ENCODE assay signal across 23 cellular contexts in genomic region chr15:101232677-101233076, GRCh38. TPM values are rescaled to one million over a fixed set of nuclear protein-coding genes. Genes with fewer than 3 reads are reported as not detected.
DNase-seq lines count a peak whose midpoint lies in the region; ATAC-seq, FAIRE-seq and TF ChIP-seq lines count a peak whose summit lies in the region.
"Had no signal": no experiment of that assay in that cellular context is flagged by ENCODE, and none has a peak within 500 bp of the region (broad histone marks: within the 10 kb centered on the region; RNA-seq: fewer than 3 reads in every experiment).

No MANE protein-coding gene starts in this region.

- H3K27ac ChIP-seq in BLaER1 = peak overlapping the region; percentile 4; the same call in 1 of the 2 replicates
- peak overlapping the region; percentile 21 for H3K27ac ChIP-seq in KOPT-K1 (ENCODE audit: low read depth, low read length, poor library complexity, severe bottlenecking)
- H3K27ac ChIP-seq in neuronal stem cell (replicated peaks; ENCODE audit: low read length) = no peak overlapping the region
- no peak overlapping the region for H3K27ac ChIP-seq in hepatocyte
- H3K27ac ChIP-seq: lower lobe of right lung had no signal

- no peaks in the 10 kb centered on the region for H3K27me3 ChIP-seq in BLaER1
- no peaks in the 10 kb centered on the region for H3K27me3 ChIP-seq in neuronal stem cell (ENCODE audit: control insufficient read depth in 3 of 3, insufficient read depth in 3 of 3, low read depth in 1 of 3, low read length in 3 of 3)
- no peaks in the 10 kb centered on the region for H3K27me3 ChIP-seq in hepatocyte

- H3K9ac ChIP-seq in BLaER1 (no peak overlapping the region), neuronal stem cell (ENCODE audit: low read depth, low read length, poor library complexity) (peak overlapping the region; percentile 24)

- H3K9me2 ChIP-seq in hepatocyte (replicated peaks; ENCODE audit: insufficient read depth) = no peaks in the 10 kb centered on the region

- no peak overlapping the region for H4K91ac ChIP-seq in neuronal stem cell (ENCODE audit: low read depth, low read length, poor library complexity)

- no peak overlapping the region for H4K8ac ChIP-seq in neuronal stem cell (ENCODE audit: low read depth, low read length)

- no peak overlapping the region for H2AK5ac ChIP-seq in neuronal stem cell (ENCODE audit: low read depth, low read length)

- H2BK15ac ChIP-seq in neuronal stem cell (ENCODE audit: low read length) = no peak overlapping the region

- H3K14ac ChIP-seq in neuronal stem cell (ENCODE audit: low read length) = peak overlapping the region; percentile 31

- no peak overlapping the region for H3K4me3 Mint-ChIP-seq in stimulated activated naive B cell treated with anti-CD40 and anti-IgM and Interleukin-4, amounts not matched to agents 10 μg/mL and 1 μg/mL and 100 μg/mL, for 72 hours
- H3K4me3 Mint-ChIP-seq: CD8-positive, alpha-beta T cell; immature natural killer cell; naive thymus-derived CD4-positive, alpha-beta T cell; type B pancreatic cell had no signal

- peaks cover 7 to 8% of the 10 kb centered on the region in 2 donors for H3K9me3 Mint-ChIP-seq in stimulated activated naive B cell treated with anti-CD40 and anti-IgM and Interleukin-4, amounts not matched to agents 10 μg/mL and 1 μg/mL and 100 μg/mL, for 72 hours

- H3K4me1 ChIP-seq in BLaER1 (no peaks in the 10 kb centered on the region; the same call in 1 of the 2 replicates), neuronal stem cell (ENCODE audit: control insufficient read depth in 2 of 2, insufficient read depth in 1 of 2, low read depth in 1 of 2, low read length in 2 of 2) (peaks cover 0 to 2% of the 10 kb centered on the region in 2 donors), hepatocyte (ENCODE audit: insufficient read depth) (no peaks in the 10 kb centered on the region)

- no peak overlapping the region for H2BK5ac ChIP-seq in neuronal stem cell (ENCODE audit: low read length)

- H3K9me3 ChIP-seq in BLaER1 (peaks cover 79% of the 10 kb centered on the region), KOPT-K1 (ENCODE audit: insufficient read depth, low read length, poor library complexity, severe bottlenecking) (peaks cover 18% of the 10 kb centered on the region), neuronal stem cell (replicated peaks in 1 of 2; ENCODE audit: control insufficient read depth in 2 of 2, insufficient read depth in 1 of 2, low read depth in 1 of 2, low read length in 2 of 2) (peaks cover 2 to 23% of the 10 kb centered on the region in 2 donors), hepatocyte (ENCODE audit: low read depth) (peaks cover 9% of the 10 kb centered on the region)

- H3K18ac ChIP-seq in neuronal stem cell (ENCODE audit: low read length) = no peak overlapping the region

- peak; percentile 48 for ATAC-seq in esophagus mucosa
- ATAC-seq in stimulated activated naive B cell treated with anti-CD40 and anti-IgM and Interleukin-4, amounts not matched to agents 10 μg/mL and 1 μg/mL and 100 μg/mL, for 72 hours (replicated peaks) = no peak
- ATAC-seq: activated CD4-positive, CD25-positive, alpha-beta regulatory T cell treated with anti-CD3 and anti-CD28 coated beads, Interleukin-2, amount 50 U/mL, for 24 hours; CD8-positive, alpha-beta T cell; naive thymus-derived CD4-positive, alpha-beta T cell had no signal

- H3K4me2 ChIP-seq in BLaER1 = no peak overlapping the region
- peak overlapping the region; percentile 18 for H3K4me2 ChIP-seq in neuronal stem cell (ENCODE audit: insufficient read depth, low read length, poor library complexity, severe bottlenecking)
- no peak overlapping the region for H3K4me2 ChIP-seq in hepatocyte

- TF ChIP-seq CTCF in hepatocyte (IDR thresholded peaks at IDR 0.05; ENCODE audit: poor library complexity) = no peak

- no peak overlapping the region for H3K27ac Mint-ChIP-seq in stimulated activated naive B cell treated with anti-CD40 and anti-IgM and Interleukin-4, amounts not matched to agents 10 μg/mL and 1 μg/mL and 100 μg/mL, for 72 hours
- H3K27ac Mint-ChIP-seq: CD8-positive, alpha-beta T cell; naive thymus-derived CD4-positive, alpha-beta T cell; type B pancreatic cell had no signal

- H2AFZ ChIP-seq in neuronal stem cell (ENCODE audit: low read length) (no peak overlapping the region), hepatocyte (no peak overlapping the region)

- H3K4me1 Mint-ChIP-seq in stimulated activated naive B cell treated with anti-CD40 and anti-IgM and Interleukin-4, amounts not matched to agents 10 μg/mL and 1 μg/mL and 100 μg/mL, for 72 hours = peaks cover 19 to 51% of the 10 kb centered on the region in 2 donors

- no peak overlapping the region for H3K4ac ChIP-seq in neuronal stem cell (ENCODE audit: low read length)

- peaks cover 2% of the 10 kb centered on the region for H3K79me1 ChIP-seq in neuronal stem cell (ENCODE audit: low read depth, low read length)

- no CpG with 5 or more reads among the region's 5 CpGs for WGBS in neuronal stem cell (ENCODE audit: extremely low coverage in 2 of 2, insufficient read length in 2 of 2, insufficient replicate concordance in 1 of 2), 2 donors
- WGBS in hepatocyte (ENCODE audit: low lambda C conversion rate, missing lambda C conversion rate) = 78% methylated on average over 5 of the region's 5 CpGs

- H3K36me3 ChIP-seq in BLaER1 (peaks cover 100% of the 10 kb centered on the region), KOPT-K1 (ENCODE audit: insufficient read depth, low read length) (peaks cover 82% of the 10 kb centered on the region), neuronal stem cell (replicated peaks in 1 of 2; ENCODE audit: control insufficient read depth in 2 of 2, insufficient read depth in 2 of 2, low read length in 2 of 2) (peaks cover 10 to 69% of the 10 kb centered on the region in 2 donors), hepatocyte (replicated peaks; ENCODE audit: insufficient read depth, low read depth) (no peaks in the 10 kb centered on the region)

- no peak overlapping the region for H2BK12ac ChIP-seq in neuronal stem cell (ENCODE audit: low read length)

- H4K20me1 ChIP-seq in BLaER1 (peaks cover 85% of the 10 kb centered on the region), hepatocyte (ENCODE audit: insufficient read depth, poor library complexity, severe bottlenecking) (peaks cover 7% of the 10 kb centered on the region)

- no peaks in the 10 kb centered on the region for H3K27me3 Mint-ChIP-seq in stimulated activated naive B cell treated with anti-CD40 and anti-IgM and Interleukin-4, amounts not matched to agents 10 μg/mL and 1 μg/mL and 100 μg/mL, for 72 hours
- H3K27me3 Mint-ChIP-seq: naive thymus-derived CD4-positive, alpha-beta T cell; type B pancreatic cell had no signal

- peaks cover 60 to 77% of the 10 kb centered on the region in 2 donors for H3K36me3 Mint-ChIP-seq in stimulated activated naive B cell treated with anti-CD40 and anti-IgM and Interleukin-4, amounts not matched to agents 10 μg/mL and 1 μg/mL and 100 μg/mL, for 72 hours

- no peak overlapping the region for H2BK120ac ChIP-seq in neuronal stem cell (ENCODE audit: low read depth, low read length)

- peak overlapping the region; percentile 5 for H3K23ac ChIP-seq in neuronal stem cell (ENCODE audit: low read depth, low read length, poor library complexity)

- no peak for FAIRE-seq in urothelium cell line (lab: Jason Lieb, UNC)

- H3K79me2 ChIP-seq in hepatocyte = peaks cover 100% of the 10 kb centered on the region

- DNase-seq in neuronal stem cell (ENCODE audit: low spot score) (no peak), hepatocyte (ENCODE audit: low spot score) (no peak), urothelium cell line (ENCODE audit: low spot score) (no peak), DMS53 treated with DMSO at 0.1 percent for 48 hours (lab: John Stamatoyannopoulos, UW; ENCODE audit: unreplicated experiment) (no peak)
- no peak for DNase-seq in stimulated activated naive B cell treated with anti-CD40 and anti-IgM and Interleukin-4, amounts not matched to agents 10 μg/mL and 1 μg/mL and 100 μg/mL, for 72 hours
- DNase-seq: CD8-positive, alpha-beta T cell; central memory CD4-positive, alpha-beta T cell; effector memory CD4-positive, alpha-beta T cell; glutamatergic neuron; GOT3; immature natural killer cell; lower lobe of right lung; MV-4-11; naive thymus-derived CD4-positive, alpha-beta T cell; NCI-H2029; NCI-H526; stimulated activated CD4-positive, alpha-beta T cell treated with anti-CD3 and anti-CD28 coated beads, Interleukin-12 subunit alpha, Interleukin-12 subunit beta, amount 100 ng/mL, for 4 hours; T1000 had no signal

- H3K4me3 ChIP-seq in BLaER1 (no peak overlapping the region), neuronal stem cell (ENCODE audit: low read length in 2 of 2) (no peak overlapping the region), hepatocyte (no peak overlapping the region)
- H3K4me3 ChIP-seq: lower lobe of right lung had no signal

RNA-seq across cellular contexts. Expression of gene CHSY1, which starts 19.2 kb away (rescaled TPM):
- total RNA-seq in esophagus mucosa = 10.0 TPM
- polyA plus RNA-seq in neuronal stem cell (2013, experiment 1 of 2) = 21.2 TPM
- 19.4 TPM for polyA plus RNA-seq in neuronal stem cell (2013, experiment 2 of 2)
- 26.2 and 27.8 TPM in 2 replicates for total RNA-seq in hepatocyte
- polyA plus RNA-seq in hepatocyte = 20.4 and 22.5 TPM in 2 replicates

RNA-seq across cellular contexts. Expression of gene SELENOS, which starts 44.6 kb away (rescaled TPM):
- total RNA-seq in esophagus mucosa = 37.8 TPM
- 27.7 TPM for polyA plus RNA-seq in neuronal stem cell (2013, experiment 1 of 2)
- 28.7 TPM for polyA plus RNA-seq in neuronal stem cell (2013, experiment 2 of 2)
- 122 and 127 TPM in 2 replicates for total RNA-seq in hepatocyte
- polyA plus RNA-seq in hepatocyte = 158 and 192 TPM in 2 replicates

Comparison
In these comparisons a context has a peak if more than half of its experiments do, and no peak if none do; other contexts are left out.
1. H3K27ac ChIP-seq: peak in BLaER1 (single experiment) and KOPT-K1 (single experiment); none in neuronal stem cell (single experiment) and hepatocyte (single experiment).